Comparison of ENCODE assay signal across 9 cellular contexts in genomic region chr20:63056236-63057132, GRCh38. TPM values are rescaled to one million over a fixed set of nuclear protein-coding genes. Genes with fewer than 3 reads are reported as not detected.
DNase-seq lines count a peak whose midpoint lies in the region; ATAC-seq, FAIRE-seq and TF ChIP-seq lines count a peak whose summit lies in the region.
"Had no signal": no experiment of that assay in that cellular context is flagged by ENCODE, and none has a peak within 500 bp of the region (broad histone marks: within the 10 kb centered on the region; RNA-seq: fewer than 3 reads in every experiment).

No MANE protein-coding gene starts in this region.

- H3K27ac ChIP-seq in A549 (no peak overlapping the region), Panc1 (ENCODE audit: low read length) (no peak overlapping the region), gastrocnemius medialis (no peak overlapping the region)

- H3K27me3 ChIP-seq in Panc1 (ENCODE audit: control insufficient read depth, insufficient read depth, low read length) (no peaks in the 10 kb centered on the region), gastrocnemius medialis (peaks cover 36 to 52% (median 44%) of the 10 kb centered on the region in 3 donors)

- no peak overlapping the region for H3K4me3 ChIP-seq in A549
- no peak overlapping the region for H3K4me3 ChIP-seq in Panc1 (ENCODE audit: low read depth in 2 of 2, low read length in 2 of 2)
- H3K4me3 ChIP-seq in gastrocnemius medialis: no peak overlapping the region

- no peak for TF ChIP-seq POLR2A in A549 (IDR thresholded peaks at IDR 0.05; ENCODE audit: low read length)
- TF ChIP-seq POLR2A in GM12892 (IDR thresholded peaks at IDR 0.05; ENCODE audit: low read depth, low read length): no peak
- no peak for TF ChIP-seq POLR2A in gastrocnemius medialis (IDR thresholded peaks at IDR 0.05)

- H3K36me3 Mint-ChIP-seq in activated naive CD8-positive, alpha-beta T cell treated with anti-CD3 and anti-CD28 coated beads for 36 hours: no peaks in the 10 kb centered on the region

- no peak for TF ChIP-seq EP300 in A549 (IDR thresholded peaks at IDR 0.05)

- no TSS peak for BruUV-seq in Panc1 (replicated peaks; lab: Mats Ljungman, UMichigan)

- TF ChIP-seq CTCF in A549 (IDR thresholded peaks at IDR 0.05): peak; percentile 71
- TF ChIP-seq CTCF in Panc1 (IDR thresholded peaks at IDR 0.05): peak; percentile 97
- peak; percentile 44 to 88 (median 74) for TF ChIP-seq CTCF in gastrocnemius medialis (IDR thresholded peaks at IDR 0.05 in 4 of 5, conservative IDR thresholded peaks at IDR 0.05 in 1 of 5)

- H3K4me1 ChIP-seq in A549: 0 out of 3 replicates have a peak, but pooled peaks cover 3% of the 10 kb centered on the region
- no peaks in the 10 kb centered on the region for H3K4me1 ChIP-seq in Panc1 (ENCODE audit: control insufficient read depth, insufficient read depth, low read length)
- H3K4me1 ChIP-seq in gastrocnemius medialis: peaks cover 0 to 7% of the 10 kb centered on the region in 2 donors

- H3K4me2 ChIP-seq in A549: peak overlapping the region; percentile 70

- TF ChIP-seq RAD21 in A549 (conservative IDR thresholded peaks at IDR 0.05 in 1 of 2, IDR thresholded peaks at IDR 0.05 in 1 of 2): peak; percentile 68 to 83

- intact Hi-C loops in Panc1 (cut with micrococcal nuclease; ENCODE audit: unreplicated experiment) (loop anchor here (5.0 kb wide), 1 partner anchor 121 kb away; no protein-coding TSS in a partner anchor), left ventricle myocardium superior (cut with micrococcal nuclease) (no loop called here), gastrocnemius medialis (cut with DNase I; ENCODE audit: low total_unique reads) (no loop called here)

- no peaks in the 10 kb centered on the region for H3K9me3 Mint-ChIP-seq in activated naive CD8-positive, alpha-beta T cell treated with anti-CD3 and anti-CD28 coated beads for 36 hours

- H3K9me3 ChIP-seq in A549 (peaks cover 6% of the 10 kb centered on the region; the same call in 2 of the 3 replicates), Panc1 (ENCODE audit: control insufficient read depth, insufficient read depth, low read depth, low read length) (no peaks in the 10 kb centered on the region), gastrocnemius medialis (no peaks in the 10 kb centered on the region)

- ATAC-seq in A549 (peak; percentile 49 to 81), Panc1 (peak; percentile 74), left ventricle myocardium superior (peak; percentile 67), gastrocnemius medialis (peak in 1 of 2 donors; percentile 33), GM21367 (IDR thresholded peaks at IDR 0.05; ENCODE audit: unreplicated experiment) (no peak)

- 12% methylated on average over 22 of the region's 39 CpGs for WGBS in A549 (ENCODE audit: missing lambda C conversion rate)

- H3K36me3 ChIP-seq in Panc1 (ENCODE audit: control insufficient read depth, insufficient read depth, low read length) (no peaks in the 10 kb centered on the region), gastrocnemius medialis (no peaks in the 10 kb centered on the region)

- POLR2A ChIA-PET in A549 (lab: Yijun Ruan, JAX) (no interaction called here), Panc1 (lab: Charles Lee) (no interaction called here)

- FAIRE-seq in A549 (lab: Jason Lieb, UNC): peak; percentile 73
- FAIRE-seq in GM12892 (lab: Jason Lieb, UNC): no peak

- CTCF ChIA-PET in A549 (lab: Yijun Ruan, JAX) (interaction anchor here (0.6 to 3.5 kb wide), 44 partner anchors 8 to 480 kb away, joined by 3 to 32 read pairs (median 5); no protein-coding TSS in a partner anchor), Panc1 (lab: Charles Lee) (interaction anchor here (0.6 to 1.2 kb wide), 3 partner anchors 47 to 114 kb away, joined by 3 read pairs; no protein-coding TSS in a partner anchor)

- no peak overlapping the region for H3K4me3 Mint-ChIP-seq in activated naive CD8-positive, alpha-beta T cell treated with anti-CD3 and anti-CD28 coated beads for 36 hours

- in situ Hi-C loops in Panc1 (cut with HindIII; ENCODE audit: low pct_unique_long_range_greater_than_20kb, low sequenced_read_pairs): no loop called here
- in situ Hi-C loops in gastrocnemius medialis (cut with MboI; ENCODE audit: low sequenced_read_pairs in 4 of 4): no loop called here

- DNase-seq in A549 (ENCODE audit: low read depth in 1 of 2, low spot score in 1 of 2) (peak in 1 of 2 experiments; percentile 53), GM12892 (ENCODE audit: insufficient read length) (peak; percentile 64), Panc1 (ENCODE audit: low read depth, low spot score) (no peak), left ventricle myocardium superior (peak; percentile 45), gastrocnemius medialis (peak in 1 of 2 donors; percentile 9), NCI-H774 (lab: John Stamatoyannopoulos, UW) (no peak)
- DNase-seq in activated naive CD8-positive, alpha-beta T cell treated with anti-CD3 and anti-CD28 coated beads for 36 hours: peak; percentile 68

- no peaks in the 10 kb centered on the region for H3K4me1 Mint-ChIP-seq in activated naive CD8-positive, alpha-beta T cell treated with anti-CD3 and anti-CD28 coated beads for 36 hours

- H3K27me3 Mint-ChIP-seq in activated naive CD8-positive, alpha-beta T cell treated with anti-CD3 and anti-CD28 coated beads for 36 hours: peaks cover 8% of the 10 kb centered on the region

- no peak overlapping the region for H3K27ac Mint-ChIP-seq in activated naive CD8-positive, alpha-beta T cell treated with anti-CD3 and anti-CD28 coated beads for 36 hours

TF ChIP-seq in A549, 52 proteins besides CTCF, POLR2A, EP300 and RAD21:
- TF ChIP-seq KDM1A (IDR thresholded peaks at IDR 0.05; ENCODE audit: low read depth) (no peak), FOSB (CRISPR knock-in tag; IDR thresholded peaks at IDR 0.05) (no peak), CHD4 (IDR thresholded peaks at IDR 0.05; ENCODE audit: borderline replicate concordance) (peak; percentile 85; the same call in 1 of the 2 replicates), USF2 (IDR thresholded peaks at IDR 0.05) (0 out of 2 replicates have a peak, but pooled peaks have one; percentile 13), ELK1 (IDR thresholded peaks at IDR 0.05; ENCODE audit: low read depth, low read length) (no peak), SMC3 (IDR thresholded peaks at IDR 0.05) (peak; percentile 76), ZNF302 (CRISPR knock-in tag; IDR thresholded peaks at IDR 0.05) (no peak), GATA3 (IDR thresholded peaks at IDR 0.05; ENCODE audit: borderline replicate concordance) (no peak), MAFK (IDR thresholded peaks at IDR 0.05; ENCODE audit: partially characterized antibody) (no peak)
- TF ChIP-seq, protein P1, sequence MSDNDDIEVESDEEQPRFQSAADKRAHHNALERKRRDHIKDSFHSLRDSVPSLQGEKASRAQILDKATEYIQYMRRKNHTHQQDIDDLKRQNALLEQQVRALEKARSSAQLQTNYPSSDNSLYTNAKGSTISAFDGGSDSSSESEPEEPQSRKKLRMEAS (IDR thresholded peaks at IDR 0.05): peak; percentile 17; the same call in 1 of the 2 replicates

RNA-seq across cellular contexts. Expression of gene BHLHE23, which starts 49.7 kb away (rescaled TPM):
- not detected in 2 replicates for polyA plus RNA-seq in A549 (2011; rRNA removed)
- polyA plus RNA-seq in A549 (2012; cell fraction: cytosol; rRNA removed): not detected in 2 replicates
- polyA plus RNA-seq in A549 (2012; cell fraction: nucleus; rRNA removed): not detected in 2 replicates
- polyA plus RNA-seq in A549 (2017; fragmentation: RNase III; extraction: RNeasy Plus Mini Kit Qiagen cat#74134 plus additional on column Dnase treatment): not detected in 3 replicates
- not detected in 2 replicates for polyA minus RNA-seq in A549 (2011; rRNA and poly(A)+ RNA removed)
- not detected for polyA plus RNA-seq in GM12892 (2012; ENCODE audit: missing spikeins)
- total RNA-seq in Panc1 (2021; ENCODE audit: unreplicated experiment): not detected
- not detected for polyA plus RNA-seq in Panc1 (2012; ENCODE audit: insufficient read length)
- not detected for total RNA-seq in activated naive CD8-positive, alpha-beta T cell treated with anti-CD3 and anti-CD28 coated beads for 36 hours
- total RNA-seq in left ventricle myocardium superior: not detected
- not detected for total RNA-seq in gastrocnemius medialis
- polyA plus RNA-seq: urinary bladder had no signal

Comparison
In these comparisons a context has a peak if more than half of its experiments do, and no peak if none do; other contexts are left out.
1. DNase-seq: peak in GM12892 (single experiment), activated naive CD8-positive, alpha-beta T cell treated with anti-CD3 and anti-CD28 coated beads for 36 hours (single experiment) and left ventricle myocardium superior (single experiment); none in Panc1 (single experiment) and NCI-H774 (single experiment).
2. Peak in every context shown above with its lines, with median percentiles within 50 percentile points of each other: CTCF ChIP-seq.